ENCODE assay signal across 33 cellular contexts in the genomic region with DNA sequence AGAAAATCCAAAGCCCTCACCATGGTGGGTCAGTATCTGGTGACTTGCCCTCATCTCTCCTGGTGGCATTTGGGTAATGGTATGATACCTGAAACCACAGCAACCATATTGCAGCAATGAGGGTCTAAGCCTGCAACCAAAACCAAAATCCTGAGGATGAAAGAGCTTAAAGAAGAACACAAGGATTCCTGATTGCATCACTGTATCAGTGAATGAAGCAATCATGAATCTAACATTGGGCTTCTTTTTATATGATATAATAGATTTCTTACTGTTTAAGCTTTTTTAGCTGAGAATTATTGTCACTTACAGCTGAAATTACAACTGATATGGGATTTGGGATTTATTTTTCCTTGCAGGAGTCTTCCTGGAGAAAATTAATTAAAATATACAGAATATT.
"Had no signal": no experiment of that assay in that cellular context is flagged by ENCODE, and none has a peak within 500 bp of the region (broad histone marks: within the 10 kb centered on the region; RNA-seq: fewer than 3 reads in every experiment).

No MANE protein-coding gene starts in this region.

- H3K4me1 ChIP-seq: ascending aorta, gastroesophageal sphincter, pancreas, prostate gland, sigmoid colon, thyroid gland, upper lobe of left lung, vagina had no signal

- DNase-seq: activated CD4-positive, alpha-beta memory T cell treated with anti-CD3 and anti-CD28 coated beads for 36 hours; activated CD4-positive, alpha-beta T cell treated with anti-CD3 and anti-CD28 coated beads, Interleukin-2, amount 10 ng/mL, durations not matched to agents 24 days and 14 days; activated CD8-positive, alpha-beta memory T cell treated with anti-CD3 and anti-CD28 coated beads, Interleukin-2, amount 50 U/mL, for 4 hours; activated effector memory CD4-positive, alpha-beta T cell treated with anti-CD3 and anti-CD28 coated beads, Interleukin-2, amount 50 U/mL, for 16 hours; activated naive CD4-positive, alpha-beta T cell treated with anti-CD3 and anti-CD28 coated beads for 36 hours; activated naive CD8-positive, alpha-beta T cell treated with anti-CD3 and anti-CD28 coated beads for 36 hours; activated T-cell treated with anti-CD3 and anti-CD28 coated beads, Interleukin-2, amount 50 U/mL, for 1 hour; dorsolateral prefrontal cortex; effector memory CD4-positive, alpha-beta T cell; head of caudate nucleus; hippocampal formation; left cardiac atrium; midbrain; naive thymus-derived CD4-positive, alpha-beta T cell; pancreas; retina; sigmoid colon; small intestine; stimulated activated CD4-positive, alpha-beta T cell treated with anti-CD3 and anti-CD28 coated beads, Interleukin-4, amount 100 ng/mL, for 4 hours; stimulated activated CD8-positive, alpha-beta memory T cell treated with anti-CD3 and anti-CD28 coated beads, Interleukin-4, amount 100 ng/mL, for 48 hours; stimulated activated naive CD8-positive, alpha-beta T cell treated with anti-CD3 and anti-CD28 coated beads, Interleukin-15, amount 100 ng/mL, for 72 hours; thyroid gland; upper lobe of left lung; WERI-Rb-1 had no signal

- H3K36me3 ChIP-seq: ascending aorta, gastroesophageal sphincter, pancreas, prostate gland, sigmoid colon, thyroid gland, upper lobe of left lung, vagina, WERI-Rb-1 had no signal

- H3K27me3 ChIP-seq: ascending aorta, dorsolateral prefrontal cortex, gastroesophageal sphincter, pancreas, sigmoid colon, thyroid gland, upper lobe of left lung, vagina had no signal

- H3K36me3 Mint-ChIP-seq: activated CD4-positive, alpha-beta memory T cell treated with anti-CD3 and anti-CD28 coated beads for 36 hours; activated naive CD8-positive, alpha-beta T cell treated with anti-CD3 and anti-CD28 coated beads for 36 hours; naive thymus-derived CD4-positive, alpha-beta T cell; stimulated activated memory B cell treated with anti-CD40 and anti-IgM and Interleukin-4, amounts not matched to agents 10 μg/mL and 1 μg/mL and 100 μg/mL, for 72 hours had no signal

- H3K4me3 ChIP-seq: ascending aorta, coronary artery, dorsolateral prefrontal cortex, gastroesophageal sphincter, pancreas, prostate gland, sigmoid colon, thyroid gland, upper lobe of left lung, vagina had no signal

- H3K27ac ChIP-seq: ascending aorta, coronary artery, gastroesophageal sphincter, pancreas, prostate gland, sigmoid colon, thyroid gland, upper lobe of left lung, vagina, WERI-Rb-1 had no signal

- H3K27ac Mint-ChIP-seq: activated CD4-positive, alpha-beta memory T cell treated with anti-CD3 and anti-CD28 coated beads for 36 hours; activated CD4-positive, alpha-beta T cell treated with anti-CD3 and anti-CD28 coated beads, Interleukin-2, amount 10 ng/mL, durations not matched to agents 24 days and 14 days; activated naive CD4-positive, alpha-beta T cell treated with anti-CD3 and anti-CD28 coated beads for 36 hours; activated naive CD8-positive, alpha-beta T cell treated with anti-CD3 and anti-CD28 coated beads for 36 hours; activated T-helper 1 cell treated with anti-CD3 and anti-CD28 coated beads, Interleukin-12 subunit alpha, Interleukin-12 subunit beta, Interleukin-2, Interleukin-4 antibody, amounts not matched to agents 30 ng/mL and 10 ng/mL and 1 ng/mL, durations not matched to agents 14 hours and 24 hours and 36 hours; naive thymus-derived CD4-positive, alpha-beta T cell; stimulated activated memory B cell treated with anti-CD40 and anti-IgM and Interleukin-4, amounts not matched to agents 10 μg/mL and 1 μg/mL and 100 μg/mL, for 72 hours; stimulated activated naive CD8-positive, alpha-beta T cell treated with anti-CD3 and anti-CD28 coated beads, Interleukin-15, amount 100 ng/mL, for 72 hours had no signal

- H3K4me3 Mint-ChIP-seq: activated CD4-positive, alpha-beta memory T cell treated with anti-CD3 and anti-CD28 coated beads for 36 hours; activated CD4-positive, alpha-beta T cell treated with anti-CD3 and anti-CD28 coated beads, Interleukin-2, amount 10 ng/mL, durations not matched to agents 24 days and 14 days; activated naive CD4-positive, alpha-beta T cell treated with anti-CD3 and anti-CD28 coated beads for 36 hours; activated naive CD8-positive, alpha-beta T cell treated with anti-CD3 and anti-CD28 coated beads for 36 hours; activated T-helper 1 cell treated with anti-CD3 and anti-CD28 coated beads, Interleukin-12 subunit alpha, Interleukin-12 subunit beta, Interleukin-2, Interleukin-4 antibody, amounts not matched to agents 30 ng/mL and 10 ng/mL and 1 ng/mL, durations not matched to agents 14 hours and 24 hours and 36 hours; brain; naive thymus-derived CD4-positive, alpha-beta T cell; stimulated activated memory B cell treated with anti-CD40 and anti-IgM and Interleukin-4, amounts not matched to agents 10 μg/mL and 1 μg/mL and 100 μg/mL, for 72 hours; stimulated activated naive CD8-positive, alpha-beta T cell treated with anti-CD3 and anti-CD28 coated beads, Interleukin-15, amount 100 ng/mL, for 72 hours had no signal

- H3K4me1 Mint-ChIP-seq: activated CD4-positive, alpha-beta T cell treated with anti-CD3 and anti-CD28 coated beads, Interleukin-2, amount 10 ng/mL, durations not matched to agents 24 days and 14 days; activated naive CD8-positive, alpha-beta T cell treated with anti-CD3 and anti-CD28 coated beads for 36 hours; brain; stimulated activated memory B cell treated with anti-CD40 and anti-IgM and Interleukin-4, amounts not matched to agents 10 μg/mL and 1 μg/mL and 100 μg/mL, for 72 hours; stimulated activated naive CD8-positive, alpha-beta T cell treated with anti-CD3 and anti-CD28 coated beads, Interleukin-15, amount 100 ng/mL, for 72 hours had no signal

- ATAC-seq: activated CD4-positive, CD25-positive, alpha-beta regulatory T cell treated with anti-CD3 and anti-CD28 coated beads, Interleukin-2, amount 50 U/mL, for 24 hours; gastroesophageal sphincter; left cardiac atrium; naive thymus-derived CD4-positive, alpha-beta T cell; pancreas; stimulated activated memory B cell treated with anti-CD40 and anti-IgM and Interleukin-4, amounts not matched to agents 10 μg/mL and 1 μg/mL and 100 μg/mL, for 72 hours; stimulated activated naive CD8-positive, alpha-beta T cell treated with anti-CD3 and anti-CD28 coated beads, Interleukin-15, amount 100 ng/mL, for 72 hours had no signal

- H3K9me3 ChIP-seq: pancreas, prostate gland, thyroid gland, upper lobe of left lung, vagina had no signal

- H3K27me3 Mint-ChIP-seq: activated CD4-positive, alpha-beta T cell treated with anti-CD3 and anti-CD28 coated beads, Interleukin-2, amount 10 ng/mL, durations not matched to agents 24 days and 14 days; brain had no signal
